Comparison of ENCODE assay signal across 1 cellular context in the genomic region with DNA sequence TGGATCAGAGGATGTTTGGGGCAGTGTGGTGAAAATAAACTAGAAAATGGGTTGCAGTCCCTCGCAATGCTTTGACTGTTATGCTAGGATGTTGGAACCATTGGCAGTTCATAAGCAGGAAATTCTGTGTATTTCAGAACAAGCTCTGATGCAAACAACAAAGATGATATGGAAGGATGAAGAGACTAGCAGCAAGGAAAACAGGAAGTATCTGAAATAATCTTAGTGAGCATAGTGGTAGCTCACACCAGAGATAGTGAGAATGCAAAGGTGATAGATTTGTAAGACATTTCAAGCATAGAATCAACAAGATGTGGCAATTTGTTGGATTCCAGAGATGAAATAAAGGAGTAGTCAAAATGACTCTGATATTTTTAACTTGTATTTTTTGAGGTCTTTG.
TF ChIP-seq lines count a peak whose summit lies in the region.

No MANE protein-coding gene starts in this region.

TF ChIP-seq in K562, 482 proteins besides CTCF, POLR2A, EP300 and RAD21:
- TF ChIP-seq TCF3 (CRISPR knock-in tag; IDR thresholded peaks at IDR 0.05), result peak; percentile 43; the same call in 1 of the 2 replicates
- peak; percentile 28; the same call in 1 of the 2 replicates for TF ChIP-seq ARID1B (IDR thresholded peaks at IDR 0.05)
- no peak for TF ChIP-seq ZNF696 (CRISPR knock-in tag; conservative IDR thresholded peaks at IDR 0.05)
- TF ChIP-seq CTBP1 (IDR thresholded peaks at IDR 0.05; ENCODE audit: borderline replicate concordance), result 0 out of 2 replicates have a peak, but pooled peaks have one; percentile 19
- no peak for TF ChIP-seq HNRNPH1 (optimal IDR thresholded peaks at IDR 0.05; ENCODE audit: low read depth, low read length)
